13 cellular contexts compared by ENCODE assay signal in genomic region chr3:170728181-170728580, GRCh38.
"Had no signal": no experiment of that assay in that cellular context is flagged by ENCODE, and none has a peak within 500 bp of the region (broad histone marks: within the 10 kb centered on the region; RNA-seq: fewer than 3 reads in every experiment).

No MANE protein-coding gene starts in this region.

- H3K9me3 Mint-ChIP-seq: central memory CD8-positive, alpha-beta T cell; natural killer cell had no signal

- H3K27ac ChIP-seq: colonic mucosa, pancreas, sigmoid colon, thyroid gland had no signal

- H3K36me3 Mint-ChIP-seq: natural killer cell had no signal

- H3K27me3 Mint-ChIP-seq: central memory CD8-positive, alpha-beta T cell had no signal

- H3K27ac Mint-ChIP-seq: natural killer cell had no signal

- H3K36me3 ChIP-seq: colonic mucosa, pancreas, sigmoid colon, thyroid gland had no signal

- DNase-seq: activated CD4-positive, alpha-beta T cell treated with anti-CD3 and anti-CD28 coated beads, Interleukin-2, amount 50 U/mL, for 4 hours; activated naive CD4-positive, alpha-beta T cell; activated T-cell treated with anti-CD3 and anti-CD28 coated beads for 4 hours; anterior cingulate cortex; colonic mucosa; erythroblast; natural killer cell; pancreas; sigmoid colon; stimulated activated CD4-positive, alpha-beta T cell treated with anti-CD3 and anti-CD28 coated beads, Interleukin-2, amount 100 ng/mL, for 24 hours; stimulated activated naive CD4-positive, alpha-beta T cell treated with Interleukin-2 at 50 U/mL for 16 hours; thyroid gland had no signal

- H3K4me1 ChIP-seq: colonic mucosa, pancreas, sigmoid colon, thyroid gland had no signal

- H3K9me3 ChIP-seq: colonic mucosa, pancreas, sigmoid colon, thyroid gland had no signal

- H3K4me3 ChIP-seq: colonic mucosa, pancreas, sigmoid colon, thyroid gland had no signal

- H3K4me3 Mint-ChIP-seq: central memory CD8-positive, alpha-beta T cell; natural killer cell had no signal

- H3K4me1 Mint-ChIP-seq: central memory CD8-positive, alpha-beta T cell; natural killer cell had no signal

- H3K27me3 ChIP-seq: colonic mucosa, pancreas, sigmoid colon, thyroid gland had no signal
